6 cellular contexts compared by ENCODE assay signal in the genomic region with DNA sequence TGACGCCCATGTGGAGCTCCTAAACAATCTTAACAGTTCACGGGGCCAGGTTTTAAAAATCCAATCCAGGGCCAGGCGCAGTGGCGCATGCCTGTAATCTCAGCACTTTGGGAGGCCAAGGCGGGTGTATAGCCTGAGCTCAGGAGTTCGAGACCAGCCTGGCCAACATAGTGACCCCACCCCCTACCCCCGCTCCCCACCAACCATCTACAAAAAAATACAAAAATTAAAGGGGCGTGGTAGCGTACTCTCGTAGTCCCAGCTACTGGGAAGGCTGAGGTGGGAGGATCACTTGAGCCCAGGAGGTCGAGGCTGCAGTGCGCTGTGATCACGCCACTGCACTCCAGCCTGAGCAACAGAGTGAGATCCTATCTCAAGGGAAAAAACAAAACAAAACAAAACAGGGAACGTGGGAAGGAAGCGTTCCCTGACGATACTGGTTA. TPM values are rescaled to one million over a fixed set of nuclear protein-coding genes. Genes with fewer than 3 reads are reported as not detected.
A peak's percentile ranks its signal among the peaks of the same experiment; 100 is the strongest.
DNase-seq lines count a peak whose midpoint lies in the region; ATAC-seq and TF ChIP-seq lines count a peak whose summit lies in the region.

No MANE protein-coding gene starts in this region.

- H3K4me1 ChIP-seq in DND-41 (ENCODE audit: insufficient read depth, low read length) (peaks cover 36% of the 10 kb centered on the region), mucosa of descending colon (ENCODE audit: low read depth) (peaks cover 20% of the 10 kb centered on the region)

- H3K36me3 Mint-ChIP-seq in activated naive CD8-positive, alpha-beta T cell treated with anti-CD3 and anti-CD28 coated beads, Interleukin-2, amount 50 U/mL, for 24 hours (ENCODE audit: low read depth): peaks cover 23% of the 10 kb centered on the region

- H3K27me3 ChIP-seq in DND-41 (ENCODE audit: insufficient read depth, low read length, poor library complexity): no peaks in the 10 kb centered on the region

- peak overlapping the region; percentile 100 for H2AFZ ChIP-seq in DND-41 (ENCODE audit: low read depth, low read length)

- H3K36me3 ChIP-seq in DND-41 (ENCODE audit: insufficient read depth, low read length) (peaks cover 28% of the 10 kb centered on the region), mucosa of descending colon (ENCODE audit: low read depth) (peaks cover 2% of the 10 kb centered on the region)

- intact Hi-C loops in mucosa of descending colon (cut with DNase I, micrococcal nuclease): no loop called here

- H3K79me2 ChIP-seq in DND-41 (ENCODE audit: insufficient read depth, low read length): peaks cover 51% of the 10 kb centered on the region

- H3K9ac ChIP-seq in DND-41 (ENCODE audit: low read depth, low read length): peak overlapping the region; percentile 100

- H3K9me3 ChIP-seq in DND-41 (ENCODE audit: insufficient read depth, low read length, severe bottlenecking) (no peaks in the 10 kb centered on the region), mucosa of descending colon (no peaks in the 10 kb centered on the region)

- H3K4me1 Mint-ChIP-seq in activated naive CD8-positive, alpha-beta T cell treated with anti-CD3 and anti-CD28 coated beads, Interleukin-2, amount 50 U/mL, for 24 hours: peaks cover 48% of the 10 kb centered on the region

- peak overlapping the region; percentile 96 for H3K27ac Mint-ChIP-seq in activated naive CD8-positive, alpha-beta T cell treated with anti-CD3 and anti-CD28 coated beads, Interleukin-2, amount 50 U/mL, for 24 hours

- H3K4me3 ChIP-seq in DND-41 (ENCODE audit: low read depth in 1 of 2, low read length in 2 of 2) (peak overlapping the region; percentile 79 to 100), mucosa of descending colon (peak overlapping the region; percentile 99)

- H3K4me2 ChIP-seq in DND-41 (ENCODE audit: insufficient read depth, low read length): peak overlapping the region; percentile 84

- H4K20me1 ChIP-seq in DND-41 (ENCODE audit: insufficient read depth, low read length): peaks cover 34% of the 10 kb centered on the region

- no peaks in the 10 kb centered on the region for H3K9me3 Mint-ChIP-seq in activated naive CD8-positive, alpha-beta T cell treated with anti-CD3 and anti-CD28 coated beads, Interleukin-2, amount 50 U/mL, for 24 hours

- peaks cover 2% of the 10 kb centered on the region for H3K27me3 Mint-ChIP-seq in activated naive CD8-positive, alpha-beta T cell treated with anti-CD3 and anti-CD28 coated beads, Interleukin-2, amount 50 U/mL, for 24 hours

- TF ChIP-seq CTCF in DND-41 (IDR thresholded peaks at IDR 0.05; ENCODE audit: borderline replicate concordance, extremely low read depth, low read length, poor library complexity, severe bottlenecking) (no peak), mucosa of descending colon (IDR thresholded peaks at IDR 0.05) (no peak)

- ATAC-seq in DND-41 (ENCODE audit: insufficient read depth, low read depth): peak; percentile 23
- no peak for ATAC-seq in activated naive CD8-positive, alpha-beta T cell treated with anti-CD3 and anti-CD28 coated beads, Interleukin-2, amount 50 U/mL, for 24 hours
- peak; percentile 7 for ATAC-seq in mucosa of descending colon
- ATAC-seq in HG02759 (IDR thresholded peaks at IDR 0.05; ENCODE audit: unreplicated experiment): no peak

- DNase-seq in DND-41 (no peak), mucosa of descending colon (peak in 2 of 3 donors; percentile 13 to 46)
- DNase-seq in activated naive CD8-positive, alpha-beta T cell treated with anti-CD3 and anti-CD28 coated beads, Interleukin-2, amount 50 U/mL, for 24 hours: no peak
- DNase-seq in stimulated activated CD4-positive, alpha-beta T cell treated with anti-CD3 and anti-CD28 coated beads, Interleukin-4, amount 100 ng/mL, for 4 hours: no peak
- no peak for DNase-seq in stimulated activated CD4-positive, alpha-beta T cell treated with anti-CD3 and anti-CD28 coated beads, Interleukin-4, amount 100 ng/mL, for 1 hour

- peak overlapping the region; percentile 91 for H3K4me3 Mint-ChIP-seq in activated naive CD8-positive, alpha-beta T cell treated with anti-CD3 and anti-CD28 coated beads, Interleukin-2, amount 50 U/mL, for 24 hours

- H3K27ac ChIP-seq in DND-41 (ENCODE audit: low read length): peak overlapping the region; percentile 100

RNA-seq across cellular contexts. Expression of a gene that starts 0.7 kb away (rescaled TPM):
- total RNA-seq in mucosa of descending colon: 10 to 100 TPM; 40.1 to 60.2 (median 41.8) TPM

RNA-seq across cellular contexts. Expression of a gene that starts 15.6 kb away (rescaled TPM):
- total RNA-seq in mucosa of descending colon: under 1 TPM in 1 of 3 donors, not detected in 2; 0.19 TPM

RNA-seq across cellular contexts. Expression of a gene that starts 41.1 kb away (rescaled TPM):
- total RNA-seq in mucosa of descending colon: 10 to 100 TPM; 25.5 to 35.3 (median 30.3) TPM

RNA-seq across cellular contexts. Expression of a gene that starts 41.5 kb away (rescaled TPM):
- 100 to 1,000 TPM; 130 to 155 (median 131) TPM for total RNA-seq in mucosa of descending colon

RNA-seq across cellular contexts. Expression of a gene that starts 41.6 kb away (rescaled TPM):
- total RNA-seq in mucosa of descending colon: 10 to 100 TPM; 39.9 to 74.8 (median 61.6) TPM

Comparison
In these comparisons a context has a peak if more than half of its experiments do, and no peak if none do; other contexts are left out.
1. ATAC-seq: peak in DND-41 (single experiment) and mucosa of descending colon (single experiment); none in activated naive CD8-positive, alpha-beta T cell treated with anti-CD3 and anti-CD28 coated beads, Interleukin-2, amount 50 U/mL, for 24 hours (single experiment) and HG02759 (single experiment).
2. DNase-seq: peak in mucosa of descending colon (2 of 3); none in DND-41 (single experiment), activated naive CD8-positive, alpha-beta T cell treated with anti-CD3 and anti-CD28 coated beads, Interleukin-2, amount 50 U/mL, for 24 hours (single experiment), stimulated activated CD4-positive, alpha-beta T cell treated with anti-CD3 and anti-CD28 coated beads, Interleukin-4, amount 100 ng/mL, for 4 hours (0 of 2) and stimulated activated CD4-positive, alpha-beta T cell treated with anti-CD3 and anti-CD28 coated beads, Interleukin-4, amount 100 ng/mL, for 1 hour (single experiment).